In the genomic region with DNA sequence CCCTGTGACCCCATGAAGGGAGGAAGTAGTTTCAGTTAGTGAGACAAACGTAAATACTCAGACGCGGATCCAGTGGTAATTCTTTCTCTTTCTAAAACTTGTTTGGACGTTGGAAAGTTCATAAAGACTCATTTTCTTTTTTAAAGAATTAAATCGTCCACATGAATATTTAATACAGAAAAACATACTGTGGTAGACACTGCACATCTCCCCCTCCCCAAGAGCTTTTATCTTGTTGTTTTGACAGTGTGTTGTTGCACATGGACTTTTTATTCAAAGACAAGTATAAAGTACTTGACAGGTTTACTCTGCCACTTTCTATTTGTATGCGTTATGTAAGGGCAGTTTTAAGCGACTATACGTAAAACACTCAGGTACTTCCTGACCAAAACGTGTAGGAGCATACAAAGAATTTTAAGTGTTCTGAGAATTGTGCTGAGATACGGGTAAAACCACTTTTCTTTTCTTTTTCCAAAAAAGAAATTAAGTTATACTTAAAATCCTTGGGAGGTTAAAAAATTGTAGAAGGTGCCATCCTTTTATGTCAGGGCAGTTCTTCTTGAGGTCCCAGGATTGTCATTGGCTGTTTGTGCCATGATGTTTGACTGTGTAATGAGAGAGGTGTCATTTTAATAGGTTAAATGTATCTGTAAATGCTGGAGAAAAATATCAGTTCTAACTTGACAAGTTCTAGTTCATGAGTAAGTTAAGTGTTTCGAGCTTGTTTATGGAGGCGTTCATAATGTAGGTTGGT, we compare ENCODE assay signal across 8 cellular contexts. TPM values are rescaled to one million over a fixed set of nuclear protein-coding genes. Genes with fewer than 3 reads are reported as not detected.
DNase-seq lines count a peak whose midpoint lies in the region; ATAC-seq and TF ChIP-seq lines count a peak whose summit lies in the region.

No MANE protein-coding gene starts in this region.

- no peak for TF ChIP-seq POLR2A in esophagus muscularis mucosa (IDR thresholded peaks at IDR 0.05; ENCODE audit: low read depth)

- H3K36me3 Mint-ChIP-seq in osteocyte (ENCODE audit: unreplicated experiment): peaks cover 1% of the 10 kb centered on the region

- ATAC-seq in GM19397 (IDR thresholded peaks at IDR 0.05; ENCODE audit: unreplicated experiment): no peak
- ATAC-seq in GM21786 (IDR thresholded peaks at IDR 0.05; ENCODE audit: unreplicated experiment): no peak

- peaks cover 96% of the 10 kb centered on the region for H3K79me2 ChIP-seq in KMS-11 (ENCODE audit: insufficient read depth, low read depth)

- no peak for TF ChIP-seq CTCF in KMS-11 (conservative IDR thresholded peaks at IDR 0.05; ENCODE audit: low read depth, low read length)
- no peak for TF ChIP-seq CTCF in esophagus muscularis mucosa (IDR thresholded peaks at IDR 0.05)
- TF ChIP-seq CTCF in osteocyte (IDR thresholded peaks at IDR 0.05): no peak

- H3K36me3 ChIP-seq in KMS-11 (ENCODE audit: insufficient read depth): no peaks in the 10 kb centered on the region
- no peaks in the 10 kb centered on the region for H3K36me3 ChIP-seq in esophagus muscularis mucosa

- H3K4me2 ChIP-seq in KMS-11: peak overlapping the region; percentile 98

- under 1% methylated on average over 12 of the region's 12 CpGs for WGBS in esophagus muscularis mucosa

- H3K27ac Mint-ChIP-seq in osteocyte (ENCODE audit: unreplicated experiment): peak overlapping the region; percentile 98

- peak overlapping the region; percentile 96 for H3K27ac ChIP-seq in KMS-11
- H3K27ac ChIP-seq in esophagus muscularis mucosa (replicated peaks in 1 of 4): peak overlapping the region; percentile 96 to 99 (median 98)

- H3K27me3 ChIP-seq in KMS-11 (ENCODE audit: insufficient read depth, low read depth): no peaks in the 10 kb centered on the region
- no peaks in the 10 kb centered on the region for H3K27me3 ChIP-seq in esophagus muscularis mucosa

- H4K20me1 ChIP-seq in KMS-11 (ENCODE audit: insufficient read depth): peaks cover 48% of the 10 kb centered on the region

- no peaks in the 10 kb centered on the region for H3K27me3 Mint-ChIP-seq in osteocyte (ENCODE audit: unreplicated experiment)

- H3K9me3 ChIP-seq in esophagus muscularis mucosa: peaks cover 0 to 4% (median 0%) of the 10 kb centered on the region in 4 donors

- peak overlapping the region; percentile 92 for H3K9ac ChIP-seq in KMS-11

- H3K4me3 ChIP-seq in KMS-11 (IDR thresholded peaks at IDR 0.05; ENCODE audit: insufficient read depth, low read depth, low read length): no peak overlapping the region
- H3K4me3 ChIP-seq in esophagus muscularis mucosa: peak overlapping the region; percentile 71 to 88 (median 84)

- DNase-seq in NCI-H1417 (lab: John Stamatoyannopoulos, UW): peak; percentile 29 to 62 (median 41)
- DNase-seq in NCI-H1417 treated with DMSO at 0.1 percent for 48 hours (lab: John Stamatoyannopoulos, UW): no peak
- DNase-seq in T follicular helper cell (ENCODE audit: low read depth): peak; percentile 18
- DNase-seq in esophagus muscularis mucosa (ENCODE audit: extremely low spot score): no peak
- DNase-seq in osteocyte (ENCODE audit: extremely low spot score, unreplicated experiment): no peak

- peaks cover 52% of the 10 kb centered on the region for H3K4me1 Mint-ChIP-seq in osteocyte (ENCODE audit: unreplicated experiment)

- intact Hi-C loops in esophagus muscularis mucosa (cut with DNase I): loop anchor here (5.0 kb wide), 1 partner anchor 69 kb away; no protein-coding TSS in a partner anchor

- H3K4me3 Mint-ChIP-seq in osteocyte (ENCODE audit: unreplicated experiment): peak overlapping the region; percentile 86

- TF ChIP-seq EP300 in esophagus muscularis mucosa (IDR thresholded peaks at IDR 0.05): no peak

- peak overlapping the region; percentile 53; the same call in 1 of the 2 replicates for H2AFZ ChIP-seq in KMS-11 (ENCODE audit: low read depth)

- peaks cover 55% of the 10 kb centered on the region for H3K4me1 ChIP-seq in KMS-11 (ENCODE audit: low read depth, poor library complexity, severe bottlenecking)
- peaks cover 33 to 67% (median 60%) of the 10 kb centered on the region in 4 donors for H3K4me1 ChIP-seq in esophagus muscularis mucosa

- H3K9me3 Mint-ChIP-seq in osteocyte (ENCODE audit: unreplicated experiment): no peaks in the 10 kb centered on the region

RNA-seq across cellular contexts. Expression of a gene that starts 1.3 kb away (rescaled TPM):
- 10 to 100 TPM; 38.9 to 50.3 (median 40.0) TPM for total RNA-seq in esophagus muscularis mucosa
- total RNA-seq in osteocyte: 52.2 and 53.4 TPM in 2 replicates

Comparison
In these comparisons a context has a peak if more than half of its experiments do, and no peak if none do; other contexts are left out.
1. DNase-seq: peak in NCI-H1417 (3 of 3) and T follicular helper cell (single experiment); none in NCI-H1417 treated with DMSO at 0.1 percent for 48 hours (single experiment), esophagus muscularis mucosa (single experiment) and osteocyte (single experiment).